ENCODE assay signal across 1 cellular context in the genomic region with DNA sequence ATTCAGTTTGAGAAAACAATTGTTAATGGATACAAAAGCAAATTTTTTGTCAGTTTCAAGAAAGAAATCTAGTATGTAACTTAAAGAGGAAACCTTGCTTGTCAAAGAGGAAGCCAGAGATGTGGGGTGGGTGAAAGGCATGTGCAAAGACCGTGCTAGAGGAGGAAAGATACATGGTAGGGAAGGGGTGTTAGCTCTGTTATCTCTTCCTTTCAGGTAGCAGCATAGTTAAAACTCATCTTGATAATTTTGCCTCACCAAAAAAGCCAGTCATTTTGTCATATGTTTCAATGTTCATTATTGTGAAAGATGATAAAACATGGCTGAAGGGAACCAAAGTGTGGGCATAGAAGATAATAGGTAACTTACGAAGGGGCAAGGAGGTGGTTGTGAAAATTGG.
A peak's percentile ranks its signal among the peaks of the same experiment; 100 is the strongest.
TF ChIP-seq lines count a peak whose summit lies in the region.

No MANE protein-coding gene starts in this region.

TF ChIP-seq in K562, 482 proteins besides CTCF, POLR2A, EP300 and RAD21 (continues in another document):
- TF ChIP-seq MAFG (tag; conservative IDR thresholded peaks at IDR 0.05) (0 out of 2 replicates have a peak, but pooled peaks have one; percentile 16), TRIM24 (IDR thresholded peaks at IDR 0.05) (peak; percentile 76 to 87; a peak in 3 of 4 replicates), ZNF347 (CRISPR knock-in tag; IDR thresholded peaks at IDR 0.05; ENCODE audit: low read depth) (no peak), ZKSCAN3 (CRISPR knock-in tag; IDR thresholded peaks at IDR 0.05) (no peak), ZNF354B (CRISPR knock-in tag; IDR thresholded peaks at IDR 0.05) (no peak), BRD9 (IDR thresholded peaks at IDR 0.05; ENCODE audit: low read depth, partially characterized antibody) (no peak), SMARCA4 (IDR thresholded peaks at IDR 0.05) (peak; percentile 66), MTA2 (IDR thresholded peaks at IDR 0.05; ENCODE audit: low read depth) (peak; percentile 48; the same call in 1 of the 2 replicates), KAT7 (CRISPR knock-in tag; IDR thresholded peaks at IDR 0.05; ENCODE audit: borderline replicate concordance) (no peak), MECOM (CRISPR knock-in tag; IDR thresholded peaks at IDR 0.05) (0 out of 2 replicates have a peak, but pooled peaks have one; percentile 42), PML (IDR thresholded peaks at IDR 0.05; ENCODE audit: low read length) (0 out of 2 replicates have a peak, but pooled peaks have one; percentile 44), FOXM1 (IDR thresholded peaks at IDR 0.05; ENCODE audit: low read depth) (peak; percentile 60), FOXM1 (CRISPR knock-in tag; IDR thresholded peaks at IDR 0.05; ENCODE audit: low read depth) (no peak), ETV1 (tag; conservative IDR thresholded peaks at IDR 0.05; ENCODE audit: low read depth) (no peak), SRF (CRISPR knock-in tag; IDR thresholded peaks at IDR 0.05) (no peak), POLR2G (IDR thresholded peaks at IDR 0.05; ENCODE audit: low read depth, low read length) (no peak), KLF16 (IDR thresholded peaks at IDR 0.05) (peak; percentile 25; the same call in 1 of the 2 replicates), CTBP1 (IDR thresholded peaks at IDR 0.05; ENCODE audit: borderline replicate concordance) (peak; percentile 71; the same call in 1 of the 2 replicates), NBN (IDR thresholded peaks at IDR 0.05; ENCODE audit: low read depth) (0 out of 2 replicates have a peak, but pooled peaks have one; percentile 43), CBFB (CRISPR knock-in tag; IDR thresholded peaks at IDR 0.05) (no peak), POLR3G (IDR thresholded peaks at IDR 0.05; ENCODE audit: extremely low read depth, insufficient read length, insufficient replicate concordance) (no peak), ZNF324 (CRISPR knock-in tag; IDR thresholded peaks at IDR 0.05) (no peak), RBM17 (IDR thresholded peaks at IDR 0.05; ENCODE audit: borderline replicate concordance, low read depth, low read length) (no peak), KLF1 (tag; IDR thresholded peaks at IDR 0.05) (no peak), TAF9B (IDR thresholded peaks at IDR 0.05; ENCODE audit: partially characterized antibody) (peak; percentile 31)
- TF ChIP-seq, protein P1, sequence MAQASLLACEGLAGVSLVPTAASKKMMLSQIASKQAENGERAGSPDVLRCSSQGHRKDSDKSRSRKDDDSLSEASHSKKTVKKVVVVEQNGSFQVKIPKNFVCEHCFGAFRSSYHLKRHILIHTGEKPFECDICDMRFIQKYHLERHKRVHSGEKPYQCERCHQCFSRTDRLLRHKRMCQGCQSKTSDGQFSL (CRISPR knock-in tag; IDR thresholded peaks at IDR 0.05): no peak
- TF ChIP-seq, protein P1 (tag; IDR thresholded peaks at IDR 0.05): no peak
- TF ChIP-seq, protein P2, sequence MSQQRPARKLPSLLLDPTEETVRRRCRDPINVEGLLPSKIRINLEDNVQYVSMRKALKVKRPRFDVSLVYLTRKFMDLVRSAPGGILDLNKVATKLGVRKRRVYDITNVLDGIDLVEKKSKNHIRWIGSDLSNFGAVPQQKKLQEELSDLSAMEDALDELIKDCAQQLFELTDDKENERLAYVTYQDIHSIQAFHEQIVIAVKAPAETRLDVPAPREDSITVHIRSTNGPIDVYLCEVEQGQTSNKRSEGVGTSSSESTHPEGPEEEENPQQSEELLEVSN (IDR thresholded peaks at IDR 0.05; ENCODE audit: borderline replicate concordance in 1 of 2, extremely low read depth in 1 of 2, insufficient read depth in 1 of 2, insufficient read length in 1 of 2, low read depth in 1 of 2, low read length in 1 of 2, poor library complexity in 1 of 2, severe bottlenecking in 1 of 2): peak in 1 of 2 experiments; percentile 22
- TF ChIP-seq, protein P3, sequence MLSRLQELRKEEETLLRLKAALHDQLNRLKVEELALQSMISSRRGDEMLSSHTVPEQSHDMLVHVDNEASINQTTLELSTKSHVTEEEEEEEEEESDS (CRISPR knock-in tag; IDR thresholded peaks at IDR 0.05): no peak
- TF ChIP-seq, protein P4, sequence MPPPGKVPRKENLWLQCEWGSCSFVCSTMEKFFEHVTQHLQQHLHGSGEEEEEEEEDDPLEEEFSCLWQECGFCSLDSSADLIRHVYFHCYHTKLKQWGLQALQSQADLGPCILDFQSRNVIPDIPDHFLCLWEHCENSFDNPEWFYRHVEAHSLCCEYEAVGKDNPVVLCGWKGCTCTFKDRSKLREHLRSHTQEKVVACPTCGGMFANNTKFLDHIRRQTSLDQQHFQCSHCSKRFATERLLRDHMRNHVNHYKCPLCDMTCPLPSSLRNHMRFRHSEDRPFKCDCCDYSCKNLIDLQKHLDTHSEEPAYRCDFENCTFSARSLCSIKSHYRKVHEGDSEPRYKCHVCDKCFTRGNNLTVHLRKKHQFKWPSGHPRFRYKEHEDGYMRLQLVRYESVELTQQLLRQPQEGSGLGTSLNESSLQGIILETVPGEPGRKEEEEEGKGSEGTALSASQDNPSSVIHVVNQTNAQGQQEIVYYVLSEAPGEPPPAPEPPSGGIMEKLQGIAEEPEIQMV (tag; conservative IDR thresholded peaks at IDR 0.05; ENCODE audit: low read depth): no peak
- TF ChIP-seq, protein P5, sequence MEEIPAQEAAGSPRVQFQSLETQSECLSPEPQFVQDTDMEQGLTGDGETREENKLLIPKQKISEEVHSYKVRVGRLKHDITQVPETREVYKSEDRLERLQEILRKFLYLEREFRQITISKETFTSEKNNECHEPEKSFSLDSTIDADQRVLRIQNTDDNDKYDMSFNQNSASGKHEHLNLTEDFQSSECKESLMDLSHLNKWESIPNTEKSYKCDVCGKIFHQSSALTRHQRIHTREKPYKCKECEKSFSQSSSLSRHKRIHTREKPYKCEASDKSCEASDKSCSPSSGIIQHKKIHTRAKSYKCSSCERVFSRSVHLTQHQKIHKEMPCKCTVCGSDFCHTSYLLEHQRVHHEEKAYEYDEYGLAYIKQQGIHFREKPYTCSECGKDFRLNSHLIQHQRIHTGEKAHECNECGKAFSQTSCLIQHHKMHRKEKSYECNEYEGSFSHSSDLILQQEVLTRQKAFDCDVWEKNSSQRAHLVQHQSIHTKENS (CRISPR knock-in tag; IDR thresholded peaks at IDR 0.05): no peak
- TF ChIP-seq, protein P6, sequence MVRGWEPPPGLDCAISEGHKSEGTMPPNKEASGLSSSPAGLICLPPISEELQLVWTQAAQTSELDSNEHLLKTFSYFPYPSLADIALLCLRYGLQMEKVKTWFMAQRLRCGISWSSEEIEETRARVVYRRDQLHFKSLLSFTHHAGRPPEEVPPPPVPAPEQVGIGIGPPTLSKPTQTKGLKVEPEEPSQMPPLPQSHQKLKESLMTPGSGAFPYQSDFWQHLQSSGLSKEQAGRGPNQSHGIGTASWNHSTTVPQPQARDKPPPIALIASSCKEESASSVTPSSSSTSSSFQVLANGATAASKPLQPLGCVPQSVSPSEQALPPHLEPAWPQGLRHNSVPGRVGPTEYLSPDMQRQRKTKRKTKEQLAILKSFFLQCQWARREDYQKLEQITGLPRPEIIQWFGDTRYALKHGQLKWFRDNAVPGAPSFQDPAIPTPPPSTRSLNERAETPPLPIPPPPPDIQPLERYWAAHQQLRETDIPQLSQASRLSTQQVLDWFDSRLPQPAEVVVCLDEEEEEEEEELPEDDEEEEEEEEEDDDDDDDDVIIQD (CRISPR knock-in tag; IDR thresholded peaks at IDR 0.05): no peak
- TF ChIP-seq, protein P7, sequence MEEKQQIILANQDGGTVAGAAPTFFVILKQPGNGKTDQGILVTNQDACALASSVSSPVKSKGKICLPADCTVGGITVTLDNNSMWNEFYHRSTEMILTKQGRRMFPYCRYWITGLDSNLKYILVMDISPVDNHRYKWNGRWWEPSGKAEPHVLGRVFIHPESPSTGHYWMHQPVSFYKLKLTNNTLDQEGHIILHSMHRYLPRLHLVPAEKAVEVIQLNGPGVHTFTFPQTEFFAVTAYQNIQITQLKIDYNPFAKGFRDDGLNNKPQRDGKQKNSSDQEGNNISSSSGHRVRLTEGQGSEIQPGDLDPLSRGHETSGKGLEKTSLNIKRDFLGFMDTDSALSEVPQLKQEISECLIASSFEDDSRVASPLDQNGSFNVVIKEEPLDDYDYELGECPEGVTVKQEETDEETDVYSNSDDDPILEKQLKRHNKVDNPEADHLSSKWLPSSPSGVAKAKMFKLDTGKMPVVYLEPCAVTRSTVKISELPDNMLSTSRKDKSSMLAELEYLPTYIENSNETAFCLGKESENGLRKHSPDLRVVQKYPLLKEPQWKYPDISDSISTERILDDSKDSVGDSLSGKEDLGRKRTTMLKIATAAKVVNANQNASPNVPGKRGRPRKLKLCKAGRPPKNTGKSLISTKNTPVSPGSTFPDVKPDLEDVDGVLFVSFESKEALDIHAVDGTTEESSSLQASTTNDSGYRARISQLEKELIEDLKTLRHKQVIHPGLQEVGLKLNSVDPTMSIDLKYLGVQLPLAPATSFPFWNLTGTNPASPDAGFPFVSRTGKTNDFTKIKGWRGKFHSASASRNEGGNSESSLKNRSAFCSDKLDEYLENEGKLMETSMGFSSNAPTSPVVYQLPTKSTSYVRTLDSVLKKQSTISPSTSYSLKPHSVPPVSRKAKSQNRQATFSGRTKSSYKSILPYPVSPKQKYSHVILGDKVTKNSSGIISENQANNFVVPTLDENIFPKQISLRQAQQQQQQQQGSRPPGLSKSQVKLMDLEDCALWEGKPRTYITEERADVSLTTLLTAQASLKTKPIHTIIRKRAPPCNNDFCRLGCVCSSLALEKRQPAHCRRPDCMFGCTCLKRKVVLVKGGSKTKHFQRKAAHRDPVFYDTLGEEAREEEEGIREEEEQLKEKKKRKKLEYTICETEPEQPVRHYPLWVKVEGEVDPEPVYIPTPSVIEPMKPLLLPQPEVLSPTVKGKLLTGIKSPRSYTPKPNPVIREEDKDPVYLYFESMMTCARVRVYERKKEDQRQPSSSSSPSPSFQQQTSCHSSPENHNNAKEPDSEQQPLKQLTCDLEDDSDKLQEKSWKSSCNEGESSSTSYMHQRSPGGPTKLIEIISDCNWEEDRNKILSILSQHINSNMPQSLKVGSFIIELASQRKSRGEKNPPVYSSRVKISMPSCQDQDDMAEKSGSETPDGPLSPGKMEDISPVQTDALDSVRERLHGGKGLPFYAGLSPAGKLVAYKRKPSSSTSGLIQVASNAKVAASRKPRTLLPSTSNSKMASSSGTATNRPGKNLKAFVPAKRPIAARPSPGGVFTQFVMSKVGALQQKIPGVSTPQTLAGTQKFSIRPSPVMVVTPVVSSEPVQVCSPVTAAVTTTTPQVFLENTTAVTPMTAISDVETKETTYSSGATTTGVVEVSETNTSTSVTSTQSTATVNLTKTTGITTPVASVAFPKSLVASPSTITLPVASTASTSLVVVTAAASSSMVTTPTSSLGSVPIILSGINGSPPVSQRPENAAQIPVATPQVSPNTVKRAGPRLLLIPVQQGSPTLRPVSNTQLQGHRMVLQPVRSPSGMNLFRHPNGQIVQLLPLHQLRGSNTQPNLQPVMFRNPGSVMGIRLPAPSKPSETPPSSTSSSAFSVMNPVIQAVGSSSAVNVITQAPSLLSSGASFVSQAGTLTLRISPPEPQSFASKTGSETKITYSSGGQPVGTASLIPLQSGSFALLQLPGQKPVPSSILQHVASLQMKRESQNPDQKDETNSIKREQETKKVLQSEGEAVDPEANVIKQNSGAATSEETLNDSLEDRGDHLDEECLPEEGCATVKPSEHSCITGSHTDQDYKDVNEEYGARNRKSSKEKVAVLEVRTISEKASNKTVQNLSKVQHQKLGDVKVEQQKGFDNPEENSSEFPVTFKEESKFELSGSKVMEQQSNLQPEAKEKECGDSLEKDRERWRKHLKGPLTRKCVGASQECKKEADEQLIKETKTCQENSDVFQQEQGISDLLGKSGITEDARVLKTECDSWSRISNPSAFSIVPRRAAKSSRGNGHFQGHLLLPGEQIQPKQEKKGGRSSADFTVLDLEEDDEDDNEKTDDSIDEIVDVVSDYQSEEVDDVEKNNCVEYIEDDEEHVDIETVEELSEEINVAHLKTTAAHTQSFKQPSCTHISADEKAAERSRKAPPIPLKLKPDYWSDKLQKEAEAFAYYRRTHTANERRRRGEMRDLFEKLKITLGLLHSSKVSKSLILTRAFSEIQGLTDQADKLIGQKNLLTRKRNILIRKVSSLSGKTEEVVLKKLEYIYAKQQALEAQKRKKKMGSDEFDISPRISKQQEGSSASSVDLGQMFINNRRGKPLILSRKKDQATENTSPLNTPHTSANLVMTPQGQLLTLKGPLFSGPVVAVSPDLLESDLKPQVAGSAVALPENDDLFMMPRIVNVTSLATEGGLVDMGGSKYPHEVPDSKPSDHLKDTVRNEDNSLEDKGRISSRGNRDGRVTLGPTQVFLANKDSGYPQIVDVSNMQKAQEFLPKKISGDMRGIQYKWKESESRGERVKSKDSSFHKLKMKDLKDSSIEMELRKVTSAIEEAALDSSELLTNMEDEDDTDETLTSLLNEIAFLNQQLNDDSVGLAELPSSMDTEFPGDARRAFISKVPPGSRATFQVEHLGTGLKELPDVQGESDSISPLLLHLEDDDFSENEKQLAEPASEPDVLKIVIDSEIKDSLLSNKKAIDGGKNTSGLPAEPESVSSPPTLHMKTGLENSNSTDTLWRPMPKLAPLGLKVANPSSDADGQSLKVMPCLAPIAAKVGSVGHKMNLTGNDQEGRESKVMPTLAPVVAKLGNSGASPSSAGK (IDR thresholded peaks at IDR 0.05): 0 out of 2 replicates have a peak, but pooled peaks have one; percentile 49
- TF ChIP-seq, protein P8, sequence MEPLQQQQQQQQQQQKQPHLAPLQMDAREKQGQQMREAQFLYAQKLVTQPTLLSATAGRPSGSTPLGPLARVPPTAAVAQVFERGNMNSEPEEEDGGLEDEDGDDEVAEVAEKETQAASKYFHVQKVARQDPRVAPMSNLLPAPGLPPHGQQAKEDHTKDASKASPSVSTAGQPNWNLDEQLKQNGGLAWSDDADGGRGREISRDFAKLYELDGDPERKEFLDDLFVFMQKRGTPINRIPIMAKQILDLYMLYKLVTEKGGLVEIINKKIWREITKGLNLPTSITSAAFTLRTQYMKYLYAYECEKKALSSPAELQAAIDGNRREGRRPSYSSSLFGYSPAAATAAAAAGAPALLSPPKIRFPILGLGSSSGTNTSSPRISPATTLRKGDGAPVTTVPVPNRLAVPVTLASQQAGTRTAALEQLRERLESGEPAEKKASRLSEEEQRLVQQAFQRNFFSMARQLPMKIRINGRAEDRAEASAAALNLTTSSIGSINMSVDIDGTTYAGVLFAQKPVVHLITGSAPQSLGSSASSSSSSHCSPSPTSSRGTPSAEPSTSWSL (CRISPR knock-in tag; IDR thresholded peaks at IDR 0.05; ENCODE audit: borderline replicate concordance): no peak
